8 cellular contexts compared by ENCODE assay signal in genomic region chr1:54488831-54489626, GRCh38. TPM values are rescaled to one million over a fixed set of nuclear protein-coding genes. Genes with fewer than 3 reads are reported as not detected.
A peak's percentile ranks its signal among the peaks of the same experiment; 100 is the strongest.
DNase-seq lines count a peak whose midpoint lies in the region; ATAC-seq and TF ChIP-seq lines count a peak whose summit lies in the region.

No MANE protein-coding gene starts in this region.

- no peak for TF ChIP-seq POLR2A in gastrocnemius medialis (IDR thresholded peaks at IDR 0.05)

- H3K4me3 ChIP-seq in HEK293 (ENCODE audit: low read depth, low read length) (peak overlapping the region; percentile 50), brain microvascular endothelial cell (ENCODE audit: low read depth, low read length) (peak overlapping the region; percentile 61), iPS-18a (ENCODE audit: low read length) (peak overlapping the region; percentile 75), gastrocnemius medialis (peak overlapping the region; percentile 77 to 89 (median 85))

- CTCF ChIA-PET in HEK293 (lab: Yijun Ruan, JAX): interaction anchor here (0.5 to 1.7 kb wide), 37 partner anchors 8 to 1497 kb away, joined by 3 to 16 read pairs (median 3); no protein-coding TSS in a partner anchor

- intact Hi-C loops in gastrocnemius medialis (cut with DNase I; ENCODE audit: low total_unique reads): loop anchor here (1.0 to 5.0 kb wide), 9 partner anchors 82 to 600 kb away; partner anchors contain the start of genes CYB5RL, MRPL37, TCEANC2 and TMEM59

- H3K9me3 ChIP-seq in HEK293 (ENCODE audit: control insufficient read depth, insufficient read depth, low read depth, low read length) (no peaks in the 10 kb centered on the region), iPS-18a (ENCODE audit: control insufficient read depth, low read depth, low read length) (no peaks in the 10 kb centered on the region), gastrocnemius medialis (no peaks in the 10 kb centered on the region)

- H3K36me3 ChIP-seq in HEK293 (ENCODE audit: control insufficient read depth in 2 of 2, insufficient read depth in 1 of 2, low read length in 2 of 2): no peaks in the 10 kb centered on the region
- no peaks in the 10 kb centered on the region for H3K36me3 ChIP-seq in brain microvascular endothelial cell (replicated peaks)
- H3K36me3 ChIP-seq in iPS-18a (ENCODE audit: control insufficient read depth, low read depth, low read length): no peaks in the 10 kb centered on the region
- H3K36me3 ChIP-seq in gastrocnemius medialis: no peaks in the 10 kb centered on the region

- POLR2A ChIA-PET in HEK293 (lab: Yijun Ruan, JAX): interaction anchor here (0.6 to 4.2 kb wide), 5 partner anchors 82 to 320 kb away, joined by 3 to 44 read pairs (median 3); partner anchors contain the start of genes CYB5RL, MRPL37 and SSBP3

- H3K4me1 ChIP-seq in HEK293 (ENCODE audit: control insufficient read depth, insufficient read depth, low read length) (peaks cover 4% of the 10 kb centered on the region), iPS-18a (ENCODE audit: control insufficient read depth, low read depth, low read length) (peaks cover 30% of the 10 kb centered on the region), gastrocnemius medialis (peaks cover 11 to 20% of the 10 kb centered on the region in 2 donors)

- peaks cover 4% of the 10 kb centered on the region for H3K27me3 ChIP-seq in brain microvascular endothelial cell (replicated peaks)
- H3K27me3 ChIP-seq in iPS-18a (ENCODE audit: control insufficient read depth, insufficient read depth, low read length): peaks cover 26% of the 10 kb centered on the region
- H3K27me3 ChIP-seq in gastrocnemius medialis: no peaks in the 10 kb centered on the region

- DNase-seq in G401 (ENCODE audit: low spot score) (peak; percentile 78), NCI-H1694 (lab: John Stamatoyannopoulos, UW) (peak; percentile 79), UCSD-AML1 (lab: John Stamatoyannopoulos, UW; ENCODE audit: unreplicated experiment) (peak; percentile 83), brain microvascular endothelial cell (peak; percentile 39), gastrocnemius medialis (peak; percentile 51 to 62)

- TF ChIP-seq CTCF in HEK293 (tag by site-specific recombination; IDR thresholded peaks at IDR 0.05) (peak; percentile 96), brain microvascular endothelial cell (IDR thresholded peaks at IDR 0.05; ENCODE audit: low read depth, low read length, missing control alignments) (peak; percentile 74), gastrocnemius medialis (IDR thresholded peaks at IDR 0.05 in 4 of 5, conservative IDR thresholded peaks at IDR 0.05 in 1 of 5) (peak; percentile 96 to 99 (median 97))

- H3K9ac ChIP-seq in iPS-18a (ENCODE audit: low read length): peak overlapping the region; percentile 95

- in situ Hi-C loops in G401 (cut with HindIII; ENCODE audit: low sequenced_read_pairs) (loop anchor here (10.0 kb wide), 1 partner anchor 84 kb away; the partner anchor contains the start of gene SSBP3), brain microvascular endothelial cell (cut with HindIII; ENCODE audit: low pct_ligation_motif_present, low sequenced_read_pairs) (loop anchor here (5.0 to 25.0 kb wide), 2 partner anchors 82 to 202 kb away; partner anchors contain the start of gene SSBP3), gastrocnemius medialis (cut with MboI; ENCODE audit: low sequenced_read_pairs in 4 of 4) (loop anchor here (5.0 to 25.0 kb wide), 5 partner anchors 82 to 367 kb away; partner anchors contain the start of genes SSBP3 (in 2 of the 4), CYB5RL (in 1 of the 4) and MRPL37 (in 1 of the 4))

- H3K27ac ChIP-seq in HEK293 (ENCODE audit: extremely low read depth, low read depth, low read length) (peak overlapping the region; percentile 88), brain microvascular endothelial cell (peak overlapping the region; percentile 57), iPS-18a (ENCODE audit: low read length) (peak overlapping the region; percentile 91), gastrocnemius medialis (peak overlapping the region; percentile 92 to 95 (median 94))

- peak; percentile 67 to 70 for ATAC-seq in gastrocnemius medialis
- ATAC-seq in HG02938 (IDR thresholded peaks at IDR 0.05; ENCODE audit: unreplicated experiment): no peak

TF ChIP-seq in HEK293, 187 proteins besides CTCF, POLR2A, EP300 and RAD21 (continues in another document):
- no peak for TF ChIP-seq GLI4 (tag by site-specific recombination; IDR thresholded peaks at IDR 0.05)
- TF ChIP-seq ZNF48 (tag by site-specific recombination; IDR thresholded peaks at IDR 0.05): no peak
- peak; percentile 69; the same call in 1 of the 2 replicates for TF ChIP-seq ZFP37 (tag by site-specific recombination; IDR thresholded peaks at IDR 0.05)
- TF ChIP-seq EGR2 (tag by site-specific recombination; IDR thresholded peaks at IDR 0.05; ENCODE audit: low read depth): peak; percentile 47
- peak; percentile 85 for TF ChIP-seq ZBTB26 (tag by site-specific recombination; optimal IDR thresholded peaks at IDR 0.05)
- TF ChIP-seq ZNF785 (tag by site-specific recombination; IDR thresholded peaks at IDR 0.05): no peak
- no peak for TF ChIP-seq ZNF391 (tag by site-specific recombination; IDR thresholded peaks at IDR 0.05; ENCODE audit: borderline replicate concordance, low read depth)
- TF ChIP-seq ZNF324 (tag by site-specific recombination; IDR thresholded peaks at IDR 0.05): peak; percentile 84; the same call in 1 of the 2 replicates
- TF ChIP-seq ZNF596 (tag by site-specific recombination; IDR thresholded peaks at IDR 0.05): no peak
- TF ChIP-seq ZNF843 (tag by site-specific recombination; IDR thresholded peaks at IDR 0.05): peak; percentile 49; the same call in 1 of the 2 replicates
- peak; percentile 90 for TF ChIP-seq GLIS2 (tag by site-specific recombination; IDR thresholded peaks at IDR 0.05)
- peak; percentile 80 for TF ChIP-seq ZBTB44 (tag by site-specific recombination; IDR thresholded peaks at IDR 0.05)
- no peak for TF ChIP-seq ZNF707 (tag by site-specific recombination; IDR thresholded peaks at IDR 0.05)
- TF ChIP-seq ZNF112 (tag by site-specific recombination; IDR thresholded peaks at IDR 0.05): no peak
- TF ChIP-seq KLF7 (tag by site-specific recombination; IDR thresholded peaks at IDR 0.05; ENCODE audit: borderline replicate concordance): no peak
- TF ChIP-seq ZSCAN30 (tag by site-specific recombination; IDR thresholded peaks at IDR 0.05): peak; percentile 92
- no peak; the same call in 1 of the 2 replicates for TF ChIP-seq KLF1 (tag by site-specific recombination; IDR thresholded peaks at IDR 0.05)
- TF ChIP-seq ZNF501 (tag by site-specific recombination; IDR thresholded peaks at IDR 0.05): peak; percentile 68
- peak; percentile 40; the same call in 1 of the 2 replicates for TF ChIP-seq INSM2 (tag by site-specific recombination; IDR thresholded peaks at IDR 0.05)
- TF ChIP-seq SCRT1 (tag by site-specific recombination; IDR thresholded peaks at IDR 0.05; ENCODE audit: borderline replicate concordance): no peak
- no peak for TF ChIP-seq MEIS1 (CRISPR knock-in tag; IDR thresholded peaks at IDR 0.05; ENCODE audit: borderline replicate concordance)
- TF ChIP-seq ZNF362 (tag by site-specific recombination; IDR thresholded peaks at IDR 0.05): peak; percentile 73; the same call in 1 of the 2 replicates

RNA-seq across cellular contexts. Expression of gene ACOT11, which starts 59.0 kb away (rescaled TPM):
- total RNA-seq in G401 (2014; rRNA removed; shearing (Covaris generic)): 7.1 and 13.6 TPM in 2 replicates
- 1 to 10 TPM in 2 of 4 donors, under 1 TPM in 2; 0.90 to 3.2 (median 1.2) TPM for total RNA-seq in gastrocnemius medialis
